ENCODE assay signal across 2 cellular contexts in the genomic region with DNA sequence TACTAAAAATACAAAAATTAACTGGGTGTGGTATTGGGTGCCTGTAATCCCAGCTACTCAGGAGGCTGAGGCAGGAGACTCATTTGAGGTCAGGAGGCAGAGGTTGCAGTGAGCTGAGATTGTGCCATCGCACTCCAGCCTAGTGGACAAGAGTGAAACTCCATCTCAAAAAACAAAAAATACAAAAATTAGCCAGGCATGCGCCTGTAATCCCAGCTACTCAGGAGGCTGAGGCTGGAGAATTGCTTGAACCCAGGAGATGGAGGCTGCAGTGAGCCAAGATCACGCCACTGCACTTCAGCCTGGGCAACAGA. TPM values are rescaled to one million over a fixed set of nuclear protein-coding genes. Genes with fewer than 3 reads are reported as not detected.
"Had no signal": no experiment of that assay in that cellular context is flagged by ENCODE, and none has a peak within 500 bp of the region (broad histone marks: within the 10 kb centered on the region; RNA-seq: fewer than 3 reads in every experiment).

No MANE protein-coding gene starts in this region.

RNA-seq across cellular contexts. Expression of a gene that starts 54.0 kb away (rescaled TPM):
- total RNA-seq: ascending aorta had no signal
- polyA plus RNA-seq: cardiac muscle cell had no signal
